In the genomic region with DNA sequence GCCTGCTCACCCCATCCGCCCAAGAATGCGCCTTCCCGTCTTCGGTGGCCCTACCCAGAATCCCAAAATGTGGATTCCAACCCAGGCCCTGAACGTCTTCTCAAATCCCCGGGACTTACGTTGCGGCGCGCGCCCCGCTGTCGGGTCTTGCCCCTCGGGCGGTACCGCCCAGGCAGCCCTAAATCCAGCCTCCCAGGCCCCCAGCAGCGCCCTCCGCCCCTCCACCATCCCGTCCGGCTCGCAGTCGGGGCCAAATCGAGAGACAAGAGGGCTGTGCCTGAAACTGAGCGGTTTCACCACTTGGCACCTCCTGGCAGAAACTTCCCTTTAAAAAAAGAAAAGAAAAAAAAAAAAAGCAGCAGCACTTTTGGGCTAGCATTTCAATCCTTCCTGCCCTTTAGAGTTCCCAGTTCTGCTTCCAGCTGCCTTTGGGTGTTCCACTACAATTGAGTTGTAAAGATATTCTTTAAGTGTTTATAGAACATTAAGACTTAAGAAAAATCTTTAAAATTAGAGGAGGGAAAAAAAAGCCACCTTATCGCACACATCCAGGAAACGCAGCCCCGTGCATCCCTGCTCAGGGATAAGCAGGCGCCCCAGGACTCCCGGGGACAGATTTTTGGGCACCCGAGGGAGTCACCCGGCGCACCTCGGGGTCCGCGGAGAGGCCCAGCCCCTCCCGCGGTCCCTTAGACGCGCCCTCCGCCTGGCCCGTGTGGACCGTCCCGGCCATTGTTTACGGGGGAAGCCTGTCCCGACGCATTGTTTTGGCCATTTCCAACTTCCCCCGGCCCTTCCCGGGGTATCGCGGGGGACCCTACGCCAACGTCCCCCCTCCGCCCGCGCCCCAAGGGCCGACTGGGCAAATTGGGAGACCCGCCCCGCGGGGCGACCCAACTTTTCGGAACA, we compare ENCODE assay signal across 8 cellular contexts. TPM values are rescaled to one million over a fixed set of nuclear protein-coding genes. Genes with fewer than 3 reads are reported as not detected.
DNase-seq lines count a peak whose midpoint lies in the region.

No MANE protein-coding gene starts in this region.

- peaks cover 61% of the 10 kb centered on the region for H3K27me3 ChIP-seq in BLaER1
- H3K27me3 ChIP-seq in H7 (ENCODE audit: control insufficient read depth, insufficient read depth, low read length), result no peaks in the 10 kb centered on the region
- H3K27me3 ChIP-seq in effector memory CD4-positive, alpha-beta T cell (replicated peaks; ENCODE audit: control insufficient read depth, insufficient read depth, low read length, poor library complexity, severe bottlenecking), result no peaks in the 10 kb centered on the region
- H3K27me3 ChIP-seq in mesenchymal stem cell (ENCODE audit: control insufficient read depth in 1 of 2, insufficient read depth in 1 of 2, low read length in 2 of 2), result peaks cover 6 to 10% of the 10 kb centered on the region in 2 experiments

- H3K14ac ChIP-seq in mesenchymal stem cell (ENCODE audit: low read length in 2 of 2), result no peak overlapping the region

- peak overlapping the region; percentile 76 for H3K9ac ChIP-seq in BLaER1
- H3K9ac ChIP-seq in SK-N-MC (ENCODE audit: insufficient read length), result peak overlapping the region; percentile 75
- H3K9ac ChIP-seq in mesenchymal stem cell (ENCODE audit: low read length), result peak overlapping the region; percentile 83

- peak overlapping the region; percentile 49; the same call in 1 of the 2 replicates for H3K27ac ChIP-seq in BLaER1
- peak overlapping the region; percentile 86 for H3K27ac ChIP-seq in SK-N-MC
- H3K27ac ChIP-seq in effector memory CD4-positive, alpha-beta T cell (ENCODE audit: insufficient read depth, low read length, poor library complexity, severe bottlenecking), result peak overlapping the region; percentile 51
- no peak overlapping the region for H3K27ac ChIP-seq in mesenchymal stem cell (ENCODE audit: low read length, poor library complexity, severe bottlenecking)
- peak overlapping the region; percentile 70 for H3K27ac ChIP-seq in urinary bladder (ENCODE audit: low read depth)

- no peak overlapping the region for H3K23ac ChIP-seq in mesenchymal stem cell (ENCODE audit: low read length in 2 of 2)

- H2AFZ ChIP-seq in mesenchymal stem cell (ENCODE audit: low read depth, low read length), result no peak overlapping the region

- no peak overlapping the region for H2AK5ac ChIP-seq in mesenchymal stem cell (ENCODE audit: low read length, severe bottlenecking)

- H3K4me1 ChIP-seq in BLaER1 (peaks cover 25% of the 10 kb centered on the region), mesenchymal stem cell (ENCODE audit: control insufficient read depth, insufficient read depth, low read depth, low read length) (peaks cover 9% of the 10 kb centered on the region), urinary bladder (ENCODE audit: insufficient read depth) (no peaks in the 10 kb centered on the region)
- peaks cover 8% of the 10 kb centered on the region for H3K4me1 ChIP-seq in effector memory CD4-positive, alpha-beta T cell (ENCODE audit: control insufficient read depth, insufficient read depth, low read length, poor library complexity, severe bottlenecking)

- H3K4me2 ChIP-seq in BLaER1 (peak overlapping the region; percentile 70), mesenchymal stem cell (ENCODE audit: low read length, poor library complexity, severe bottlenecking) (peak overlapping the region; percentile 79)

- no peaks in the 10 kb centered on the region for H3K79me1 ChIP-seq in mesenchymal stem cell (replicated peaks; ENCODE audit: low read length, poor library complexity, severe bottlenecking)

- H4K20me1 ChIP-seq in BLaER1, result peaks cover 35% of the 10 kb centered on the region

- no peak overlapping the region for H2BK5ac ChIP-seq in mesenchymal stem cell (ENCODE audit: low read depth, low read length, poor library complexity, severe bottlenecking)

- H3K18ac ChIP-seq in mesenchymal stem cell (ENCODE audit: low read depth in 1 of 2, low read length in 2 of 2), result peak overlapping the region; percentile 54 to 57

- peak overlapping the region in 1 of 2 experiments; percentile 73 for H3K4ac ChIP-seq in mesenchymal stem cell (ENCODE audit: low read depth in 1 of 2, low read length in 2 of 2)

- peak overlapping the region; percentile 34 for H2BK120ac ChIP-seq in mesenchymal stem cell (ENCODE audit: low read depth, low read length)

- DNase-seq in H7, result peak; percentile 75
- no peak for DNase-seq in SK-N-MC (ENCODE audit: low read depth, low spot score)
- peak in 1 of 3 donors; percentile 32 for DNase-seq in effector memory CD4-positive, alpha-beta T cell
- peak; percentile 37 for DNase-seq in mesenchymal stem cell
- no peak for DNase-seq in epidermal melanocyte (ENCODE audit: insufficient read length, low spot score)
- no peak for DNase-seq in NCI-H82 treated with DMSO at 0.1 percent for 48 hours (lab: John Stamatoyannopoulos, UW; ENCODE audit: unreplicated experiment)

- H2BK12ac ChIP-seq in mesenchymal stem cell (ENCODE audit: low read length in 2 of 2), result no peak overlapping the region

- H4K91ac ChIP-seq in mesenchymal stem cell (ENCODE audit: low read length), result peak overlapping the region; percentile 27

- H3K9me3 ChIP-seq in BLaER1 (no peaks in the 10 kb centered on the region), SK-N-MC (ENCODE audit: low read depth, low read length) (no peaks in the 10 kb centered on the region), mesenchymal stem cell (ENCODE audit: control insufficient read depth, low read length) (no peaks in the 10 kb centered on the region)
- no peaks in the 10 kb centered on the region for H3K9me3 ChIP-seq in effector memory CD4-positive, alpha-beta T cell (ENCODE audit: control insufficient read depth, low read length)

- peak overlapping the region; percentile 70 for H3K4me3 ChIP-seq in BLaER1
- peak overlapping the region; percentile 59 for H3K4me3 ChIP-seq in H7 (ENCODE audit: insufficient read depth, low read depth, low read length)
- H3K4me3 ChIP-seq in SK-N-MC, result peak overlapping the region; percentile 91
- H3K4me3 ChIP-seq in effector memory CD4-positive, alpha-beta T cell (ENCODE audit: insufficient read depth, low read depth, low read length, poor library complexity, severe bottlenecking), result peak overlapping the region; percentile 69
- H3K4me3 ChIP-seq in mesenchymal stem cell (ENCODE audit: insufficient read depth in 1 of 2, low read depth in 1 of 2, low read length in 2 of 2), result peak overlapping the region; percentile 81
- H3K4me3 ChIP-seq in urinary bladder (ENCODE audit: low read depth, low read length), result peak overlapping the region; percentile 88

- H2BK15ac ChIP-seq in mesenchymal stem cell (ENCODE audit: low read depth, poor library complexity, severe bottlenecking), result no peak overlapping the region

- no peak overlapping the region for H4K8ac ChIP-seq in mesenchymal stem cell (ENCODE audit: low read length)

- H3K36me3 ChIP-seq in BLaER1 (no peaks in the 10 kb centered on the region), H7 (replicated peaks; ENCODE audit: control insufficient read depth, insufficient read depth, low read length) (no peaks in the 10 kb centered on the region), SK-N-MC (ENCODE audit: insufficient read depth, low read length) (no peaks in the 10 kb centered on the region), mesenchymal stem cell (ENCODE audit: control insufficient read depth in 1 of 2, insufficient read depth in 2 of 2, low read depth in 1 of 2, low read length in 2 of 2) (no peaks in the 10 kb centered on the region), urinary bladder (ENCODE audit: insufficient read depth) (no peaks in the 10 kb centered on the region)
- no peaks in the 10 kb centered on the region for H3K36me3 ChIP-seq in effector memory CD4-positive, alpha-beta T cell (ENCODE audit: control insufficient read depth, insufficient read depth, low read length)

- WGBS in mesenchymal stem cell, result 1% methylated on average over 48 of the region's 61 CpGs
- WGBS in urinary bladder, result 8% methylated on average over 61 of the region's 61 CpGs

RNA-seq across cellular contexts. Expression of a gene that starts 57.6 kb away (rescaled TPM):
- 3.4 and 5.9 TPM in 2 replicates for total RNA-seq in H7 (2014; rRNA removed; shearing (Covaris generic))
- polyA plus RNA-seq in mesenchymal stem cell (2013, experiment 1 of 2), result 0.08 TPM
- polyA plus RNA-seq in mesenchymal stem cell (2013, experiment 2 of 2), result 0.05 TPM
- not detected for total RNA-seq in urinary bladder
- polyA plus RNA-seq in urinary bladder, result not detected

Comparison
In these comparisons a context has a peak if more than half of its experiments do, and no peak if none do; other contexts are left out.
1. DNase-seq: peak in H7 (single experiment) and mesenchymal stem cell (single experiment); none in SK-N-MC (single experiment), epidermal melanocyte (single experiment) and NCI-H82 treated with DMSO at 0.1 percent for 48 hours (single experiment).
2. Peak in every context shown above with its lines, with median percentiles within 50 percentile points of each other: H3K4me3 ChIP-seq and H3K9ac ChIP-seq.